In the genomic region with DNA sequence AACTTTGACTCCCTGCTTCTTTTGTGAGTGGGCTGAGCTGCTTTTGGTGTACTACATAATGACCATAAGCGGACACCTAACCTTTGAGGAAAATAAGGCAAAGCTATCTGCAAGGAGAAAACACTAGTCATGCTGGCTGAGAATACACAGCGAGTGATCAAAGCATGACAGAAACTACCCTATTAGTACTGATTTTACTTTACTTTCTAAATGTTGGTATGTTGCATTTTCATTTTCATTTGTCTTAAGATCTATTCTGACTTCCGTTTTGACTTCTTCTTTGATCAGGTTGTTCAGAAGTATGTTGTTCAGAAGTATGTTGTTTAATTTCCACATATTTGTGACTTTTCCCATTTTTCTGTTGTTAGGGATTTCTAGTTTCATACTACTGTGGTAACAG, we compare ENCODE assay signal across 12 cellular contexts.
DNase-seq lines count a peak whose midpoint lies in the region; ATAC-seq and TF ChIP-seq lines count a peak whose summit lies in the region.
"Had no signal": no experiment of that assay in that cellular context is flagged by ENCODE, and none has a peak within 500 bp of the region (broad histone marks: within the 10 kb centered on the region; RNA-seq: fewer than 3 reads in every experiment).

No MANE protein-coding gene starts in this region.

- H2AK5ac ChIP-seq in trophoblast cell (ENCODE audit: low read length): no peak overlapping the region

- no peak overlapping the region for H3K4ac ChIP-seq in trophoblast cell (ENCODE audit: low read depth, low read length)

- H3K4me2 ChIP-seq in trophoblast cell (ENCODE audit: low read length): no peak overlapping the region

- no peaks in the 10 kb centered on the region for H3K79me1 ChIP-seq in trophoblast cell (ENCODE audit: low read length)

- no peak overlapping the region for H2BK120ac ChIP-seq in trophoblast cell (ENCODE audit: insufficient read depth, low read length, poor library complexity)

- H3K27ac ChIP-seq in upper lobe of left lung (no peak overlapping the region), trophoblast cell (ENCODE audit: low read depth, low read length) (no peak overlapping the region)

- DNase-seq in stimulated activated CD4-positive, alpha-beta T cell treated with anti-CD3 and anti-CD28 coated beads, Interleukin-1b, Interleukin-23, amount 100 ng/mL, for 48 hours: no peak
- DNase-seq in upper lobe of left lung: no peak
- DNase-seq in RPMI8226: no peak
- DNase-seq in trophoblast cell: no peak
- DNase-seq: cortex of kidney, midbrain, NCI-H1417 treated with DMSO at 0.1 percent for 48 hours, NCI-H748 treated with DMSO at 0.1 percent for 48 hours had no signal

- H3K4me1 ChIP-seq in upper lobe of left lung (no peaks in the 10 kb centered on the region), trophoblast cell (ENCODE audit: control insufficient read depth in 1 of 2, insufficient read depth in 2 of 2, low read length in 2 of 2) (no peaks in the 10 kb centered on the region)

- H2BK12ac ChIP-seq in trophoblast cell (ENCODE audit: low read length): no peak overlapping the region

- H4K8ac ChIP-seq in trophoblast cell (ENCODE audit: low read depth, low read length): no peak overlapping the region

- H3K14ac ChIP-seq in trophoblast cell (ENCODE audit: low read length): no peak overlapping the region

- ATAC-seq in GM18861 (IDR thresholded peaks at IDR 0.05; ENCODE audit: unreplicated experiment) (peak; percentile 88), GM21515 (IDR thresholded peaks at IDR 0.05; ENCODE audit: unreplicated experiment) (peak; percentile 90), HG02973 (IDR thresholded peaks at IDR 0.05; ENCODE audit: unreplicated experiment) (peak; percentile 96), HG03558 (IDR thresholded peaks at IDR 0.05; ENCODE audit: extremely low read depth, unreplicated experiment) (peak; percentile 77), upper lobe of left lung (ENCODE audit: low FRiP score in 2 of 2) (no peak)

- H3K36me3 ChIP-seq in upper lobe of left lung (no peaks in the 10 kb centered on the region), trophoblast cell (ENCODE audit: control insufficient read depth in 1 of 2, insufficient read depth in 2 of 2, low read length in 2 of 2) (no peaks in the 10 kb centered on the region)

- no peak overlapping the region for H3K9ac ChIP-seq in trophoblast cell (ENCODE audit: low read length)

- H4K91ac ChIP-seq in trophoblast cell (ENCODE audit: low read depth, low read length): no peak overlapping the region

- no peak overlapping the region for H2BK5ac ChIP-seq in trophoblast cell (ENCODE audit: low read depth, low read length, poor library complexity)

- no peak overlapping the region for H3K4me3 ChIP-seq in upper lobe of left lung
- no peak overlapping the region for H3K4me3 ChIP-seq in trophoblast cell (ENCODE audit: low read depth, low read length)

- TF ChIP-seq CTCF in upper lobe of left lung (IDR thresholded peaks at IDR 0.05): no peak

- no peak overlapping the region for H2AFZ ChIP-seq in trophoblast cell (ENCODE audit: insufficient read depth, low read length, poor library complexity)

- no peak overlapping the region for H3K18ac ChIP-seq in trophoblast cell (ENCODE audit: low read length)

- H4K12ac ChIP-seq in trophoblast cell (ENCODE audit: low read depth, low read length): no peak overlapping the region

- 81 to 84% methylated on average over 3 of the region's 3 CpGs for WGBS in upper lobe of left lung, 2 donors
- WGBS in trophoblast cell (ENCODE audit: extremely low coverage, insufficient coverage, insufficient read length): no CpG with 5 or more reads among the region's 3 CpGs

- TF ChIP-seq POLR2A in upper lobe of left lung (IDR thresholded peaks at IDR 0.05): no peak

- H3K79me2 ChIP-seq in trophoblast cell (ENCODE audit: control insufficient read depth, insufficient read depth, low read length, poor library complexity): no peaks in the 10 kb centered on the region

- H3K9me3 ChIP-seq in upper lobe of left lung: no peaks in the 10 kb centered on the region
- no peaks in the 10 kb centered on the region for H3K9me3 ChIP-seq in trophoblast cell (ENCODE audit: insufficient read depth, low read depth, low read length)

- no peak overlapping the region for H3K23ac ChIP-seq in trophoblast cell (ENCODE audit: low read length)

- TF ChIP-seq EP300 in upper lobe of left lung (IDR thresholded peaks at IDR 0.05): no peak

- H3K27me3 ChIP-seq in upper lobe of left lung (no peaks in the 10 kb centered on the region), trophoblast cell (ENCODE audit: insufficient read depth, low read length) (no peaks in the 10 kb centered on the region)

Comparison
In these comparisons a context has a peak if more than half of its experiments do, and no peak if none do; other contexts are left out.
1. ATAC-seq: peak in GM18861 (single experiment), GM21515 (single experiment), HG02973 (single experiment) and HG03558 (single experiment); none in upper lobe of left lung (0 of 2).